Comparison of ENCODE assay signal across 1 cellular context in the genomic region with DNA sequence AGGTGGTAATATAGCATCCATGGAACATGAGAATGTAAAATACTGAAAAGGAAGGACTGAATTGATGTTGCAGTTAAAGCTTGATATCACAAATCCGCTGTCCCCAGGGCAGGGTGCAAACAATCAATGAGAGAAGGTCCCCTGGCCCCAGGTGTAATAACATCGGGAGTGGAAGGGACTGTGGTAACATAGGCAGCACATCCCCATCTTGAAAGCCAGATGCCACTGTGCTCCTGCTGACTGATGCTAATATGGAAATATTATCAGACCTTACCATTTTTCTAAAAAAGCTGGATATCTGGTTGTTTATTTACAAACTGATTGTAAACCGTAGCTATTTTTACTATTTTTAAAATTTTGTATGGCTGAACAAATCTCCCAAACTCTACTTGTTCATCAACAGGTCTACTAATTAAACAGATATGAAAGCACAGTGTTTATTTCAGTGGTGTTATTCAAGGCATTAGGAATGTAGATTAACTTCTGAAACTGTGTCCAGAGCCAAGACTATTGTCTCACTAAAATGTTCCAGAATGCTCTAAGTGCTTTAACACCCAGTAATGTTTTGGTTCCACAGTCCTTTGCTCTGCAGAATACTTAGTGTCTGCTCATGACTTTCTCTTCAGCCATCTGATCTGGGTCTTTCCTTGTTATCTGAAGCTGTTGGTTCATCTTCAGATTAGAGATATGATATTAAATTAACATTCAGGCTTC.
TF ChIP-seq lines count a peak whose summit lies in the region.

No MANE protein-coding gene starts in this region.

TF ChIP-seq in SK-N-SH treated with all-trans-retinoic acid at 6 μM for 48 hours, 23 proteins besides CTCF, POLR2A, EP300 and RAD21 (continued from another document):
- no peak for TF ChIP-seq ISL1 (CRISPR knock-in tag; IDR thresholded peaks at IDR 0.05)
- TF ChIP-seq BACH2 (CRISPR knock-in tag; IDR thresholded peaks at IDR 0.05; ENCODE audit: borderline replicate concordance) = no peak
- no peak for TF ChIP-seq CSDC2 (CRISPR knock-in tag; IDR thresholded peaks at IDR 0.05)
- no peak for TF ChIP-seq ZNF565 (CRISPR knock-in tag; conservative IDR thresholded peaks at IDR 0.05; ENCODE audit: low read depth)
- TF ChIP-seq PATZ1 (CRISPR knock-in tag; IDR thresholded peaks at IDR 0.05; ENCODE audit: borderline replicate concordance) = no peak
- no peak for TF ChIP-seq OSR1 (CRISPR knock-in tag; IDR thresholded peaks at IDR 0.05)
